In the genomic region with DNA sequence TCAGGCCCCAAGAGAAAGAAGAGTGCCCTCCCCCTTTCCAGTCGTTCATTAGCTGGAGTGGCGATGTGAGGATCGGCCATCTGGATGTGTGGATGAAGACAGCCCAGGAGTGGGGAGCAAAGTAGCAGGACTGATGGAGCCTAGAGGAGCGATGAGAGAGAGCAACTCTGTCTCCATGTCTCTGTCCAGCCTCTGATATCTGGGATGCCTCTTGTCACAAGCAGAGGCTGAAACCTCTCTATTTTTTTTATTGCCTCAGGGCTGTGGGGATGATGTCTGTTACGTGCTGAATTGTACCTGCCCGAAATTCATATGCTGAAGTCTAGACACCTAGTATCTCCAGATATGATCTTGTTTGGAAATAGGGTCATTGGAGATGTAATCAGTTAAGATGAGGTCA, we compare ENCODE assay signal across 17 cellular contexts. TPM values are rescaled to one million over a fixed set of nuclear protein-coding genes. Genes with fewer than 3 reads are reported as not detected.
DNase-seq lines count a peak whose midpoint lies in the region; ATAC-seq and TF ChIP-seq lines count a peak whose summit lies in the region.
"Had no signal": no experiment of that assay in that cellular context is flagged by ENCODE, and none has a peak within 500 bp of the region (broad histone marks: within the 10 kb centered on the region; RNA-seq: fewer than 3 reads in every experiment).

No MANE protein-coding gene starts in this region.

- H3K36me3 ChIP-seq in HEK293 (ENCODE audit: control insufficient read depth in 2 of 2, insufficient read depth in 1 of 2, low read length in 2 of 2) (no peaks in the 10 kb centered on the region), liver (ENCODE audit: control insufficient read depth in 4 of 4, insufficient read depth in 3 of 4, low read depth in 1 of 4, low read length in 3 of 4) (peaks cover 0 to 10% (median 2%) of the 10 kb centered on the region in 4 donors)
- H3K36me3 ChIP-seq: BE2C had no signal

- H3K4me3 ChIP-seq in HEK293 (ENCODE audit: low read depth, low read length) (no peak overlapping the region), liver (ENCODE audit: low read depth in 1 of 3, low read length in 3 of 3) (peak overlapping the region in 2 of 3 donors; percentile 50 to 78)
- H3K4me3 ChIP-seq: A549 had no signal

- DNase-seq in NCI-H524 treated with DMSO at 0.1 percent for 48 hours (lab: John Stamatoyannopoulos, UW) (peak; percentile 42), SIG-M5 (lab: John Stamatoyannopoulos, UW) (no peak), left lobe of liver (ENCODE audit: low spot score) (no peak)
- DNase-seq in stimulated activated naive CD8-positive, alpha-beta T cell treated with anti-CD3 and anti-CD28 coated beads, Interleukin-15, amount 100 ng/mL, for 72 hours: no peak
- DNase-seq: BE2C; CD4-positive, alpha-beta memory T cell; DMS79; EL; GOT3 had no signal

- H3K27me3 Mint-ChIP-seq in stimulated activated naive CD8-positive, alpha-beta T cell treated with anti-CD3 and anti-CD28 coated beads, Interleukin-15, amount 100 ng/mL, for 72 hours: peaks cover 54% of the 10 kb centered on the region

- CTCF ChIA-PET in HEK293 (lab: Yijun Ruan, JAX): interaction anchor here (1.3 kb wide), 1 partner anchor 36 kb away, joined by 3 read pairs; no protein-coding TSS in a partner anchor

- no peaks in the 10 kb centered on the region for H3K4me1 Mint-ChIP-seq in stimulated activated naive CD8-positive, alpha-beta T cell treated with anti-CD3 and anti-CD28 coated beads, Interleukin-15, amount 100 ng/mL, for 72 hours

- H3K9me3 Mint-ChIP-seq in stimulated activated naive CD8-positive, alpha-beta T cell treated with anti-CD3 and anti-CD28 coated beads, Interleukin-15, amount 100 ng/mL, for 72 hours: no peaks in the 10 kb centered on the region

- no peaks in the 10 kb centered on the region for H3K27me3 ChIP-seq in liver (ENCODE audit: control insufficient read depth in 4 of 4, insufficient read depth in 4 of 4, low read length in 3 of 4)
- H3K27me3 ChIP-seq: BE2C had no signal

- POLR2A ChIA-PET in HEK293 (lab: Yijun Ruan, JAX): interaction anchor here (0.8 kb wide), 1 partner anchor 209 kb away, joined by 6 read pairs; no protein-coding TSS in a partner anchor

- ATAC-seq in stimulated activated naive CD8-positive, alpha-beta T cell treated with anti-CD3 and anti-CD28 coated beads, Interleukin-15, amount 100 ng/mL, for 72 hours: no peak
- ATAC-seq in left lobe of liver: no peak
- ATAC-seq: A549, HCT116 had no signal

- H3K4me1 ChIP-seq in HEK293 (ENCODE audit: control insufficient read depth, insufficient read depth, low read length) (no peaks in the 10 kb centered on the region), liver (ENCODE audit: control insufficient read depth in 4 of 4, insufficient read depth in 4 of 4, low read length in 3 of 4) (peaks cover 4 to 49% (median 34%) of the 10 kb centered on the region in 4 donors)
- H3K4me1 ChIP-seq: A549, BE2C had no signal

- TF ChIP-seq CTCF in HEK293 (tag by site-specific recombination; IDR thresholded peaks at IDR 0.05) (no peak), liver (IDR thresholded peaks at IDR 0.05; ENCODE audit: low read depth, low read length, missing input control) (no peak)

- peak overlapping the region in 1 of 2 donors; percentile 45 for H3K9ac ChIP-seq in liver (ENCODE audit: low read depth in 1 of 2, low read length in 2 of 2)

- H3K9me3 ChIP-seq in HEK293 (ENCODE audit: control insufficient read depth, insufficient read depth, low read depth, low read length) (no peaks in the 10 kb centered on the region), liver (ENCODE audit: control insufficient read depth in 4 of 4, low read length in 3 of 4) (no peaks in the 10 kb centered on the region)
- H3K9me3 ChIP-seq: A549, BE2C had no signal

- H3K27ac Mint-ChIP-seq in stimulated activated naive CD8-positive, alpha-beta T cell treated with anti-CD3 and anti-CD28 coated beads, Interleukin-15, amount 100 ng/mL, for 72 hours: no peak overlapping the region
- H3K27ac Mint-ChIP-seq: CD4-positive, alpha-beta memory T cell; IgD-negative memory B cell had no signal

- WGBS in liver: 82% methylated on average over 6 of the region's 6 CpGs

- TF ChIP-seq RAD21 in liver (IDR thresholded peaks at IDR 0.05): no peak

- no peak overlapping the region for H3K4me3 Mint-ChIP-seq in stimulated activated naive CD8-positive, alpha-beta T cell treated with anti-CD3 and anti-CD28 coated beads, Interleukin-15, amount 100 ng/mL, for 72 hours
- H3K4me3 Mint-ChIP-seq: CD4-positive, alpha-beta memory T cell; IgD-negative memory B cell had no signal

- H3K27ac ChIP-seq in HEK293 (ENCODE audit: extremely low read depth, low read depth, low read length) (no peak overlapping the region), liver (ENCODE audit: low read depth in 1 of 2, low read length in 2 of 2) (peak overlapping the region; percentile 82 to 84)
- H3K27ac ChIP-seq: A549, C4-2B had no signal

TF ChIP-seq in HEK293, 187 proteins besides CTCF, POLR2A, EP300 and RAD21:
- TF ChIP-seq, protein P1, sequence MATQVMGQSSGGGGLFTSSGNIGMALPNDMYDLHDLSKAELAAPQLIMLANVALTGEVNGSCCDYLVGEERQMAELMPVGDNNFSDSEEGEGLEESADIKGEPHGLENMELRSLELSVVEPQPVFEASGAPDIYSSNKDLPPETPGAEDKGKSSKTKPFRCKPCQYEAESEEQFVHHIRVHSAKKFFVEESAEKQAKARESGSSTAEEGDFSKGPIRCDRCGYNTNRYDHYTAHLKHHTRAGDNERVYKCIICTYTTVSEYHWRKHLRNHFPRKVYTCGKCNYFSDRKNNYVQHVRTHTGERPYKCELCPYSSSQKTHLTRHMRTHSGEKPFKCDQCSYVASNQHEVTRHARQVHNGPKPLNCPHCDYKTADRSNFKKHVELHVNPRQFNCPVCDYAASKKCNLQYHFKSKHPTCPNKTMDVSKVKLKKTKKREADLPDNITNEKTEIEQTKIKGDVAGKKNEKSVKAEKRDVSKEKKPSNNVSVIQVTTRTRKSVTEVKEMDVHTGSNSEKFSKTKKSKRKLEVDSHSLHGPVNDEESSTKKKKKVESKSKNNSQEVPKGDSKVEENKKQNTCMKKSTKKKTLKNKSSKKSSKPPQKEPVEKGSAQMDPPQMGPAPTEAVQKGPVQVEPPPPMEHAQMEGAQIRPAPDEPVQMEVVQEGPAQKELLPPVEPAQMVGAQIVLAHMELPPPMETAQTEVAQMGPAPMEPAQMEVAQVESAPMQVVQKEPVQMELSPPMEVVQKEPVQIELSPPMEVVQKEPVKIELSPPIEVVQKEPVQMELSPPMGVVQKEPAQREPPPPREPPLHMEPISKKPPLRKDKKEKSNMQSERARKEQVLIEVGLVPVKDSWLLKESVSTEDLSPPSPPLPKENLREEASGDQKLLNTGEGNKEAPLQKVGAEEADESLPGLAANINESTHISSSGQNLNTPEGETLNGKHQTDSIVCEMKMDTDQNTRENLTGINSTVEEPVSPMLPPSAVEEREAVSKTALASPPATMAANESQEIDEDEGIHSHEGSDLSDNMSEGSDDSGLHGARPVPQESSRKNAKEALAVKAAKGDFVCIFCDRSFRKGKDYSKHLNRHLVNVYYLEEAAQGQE (tag by site-specific recombination; IDR thresholded peaks at IDR 0.05): peak; percentile 39; the same call in 1 of the 2 replicates
- no peak for TF ChIP-seq ZNF792 (tag by site-specific recombination; IDR thresholded peaks at IDR 0.05)

TF ChIP-seq in liver, 16 proteins besides CTCF, POLR2A, EP300 and RAD21 (continues in another document):
- TF ChIP-seq, protein P2, sequence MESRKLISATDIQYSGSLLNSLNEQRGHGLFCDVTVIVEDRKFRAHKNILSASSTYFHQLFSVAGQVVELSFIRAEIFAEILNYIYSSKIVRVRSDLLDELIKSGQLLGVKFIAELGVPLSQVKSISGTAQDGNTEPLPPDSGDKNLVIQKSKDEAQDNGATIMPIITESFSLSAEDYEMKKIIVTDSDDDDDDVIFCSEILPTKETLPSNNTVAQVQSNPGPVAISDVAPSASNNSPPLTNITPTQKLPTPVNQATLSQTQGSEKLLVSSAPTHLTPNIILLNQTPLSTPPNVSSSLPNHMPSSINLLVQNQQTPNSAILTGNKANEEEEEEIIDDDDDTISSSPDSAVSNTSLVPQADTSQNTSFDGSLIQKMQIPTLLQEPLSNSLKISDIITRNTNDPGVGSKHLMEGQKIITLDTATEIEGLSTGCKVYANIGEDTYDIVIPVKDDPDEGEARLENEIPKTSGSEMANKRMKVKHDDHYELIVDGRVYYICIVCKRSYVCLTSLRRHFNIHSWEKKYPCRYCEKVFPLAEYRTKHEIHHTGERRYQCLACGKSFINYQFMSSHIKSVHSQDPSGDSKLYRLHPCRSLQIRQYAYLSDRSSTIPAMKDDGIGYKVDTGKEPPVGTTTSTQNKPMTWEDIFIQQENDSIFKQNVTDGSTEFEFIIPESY (IDR thresholded peaks at IDR 0.05): no peak
- TF ChIP-seq RXRA (IDR thresholded peaks at IDR 0.05) (no peak), HNF4G (IDR thresholded peaks at IDR 0.05) (no peak), EGR1 (IDR thresholded peaks at IDR 0.05; ENCODE audit: low read depth in 2 of 2) (no peak), TAF1 (conservative IDR thresholded peaks at IDR 0.05) (no peak), SP1 (IDR thresholded peaks at IDR 0.05) (no peak), FOXA2 (IDR thresholded peaks at IDR 0.05) (no peak), YY1 (IDR thresholded peaks at IDR 0.05) (no peak)

RNA-seq across cellular contexts. Expression of a gene that starts 2.7 kb away (rescaled TPM):
- 10 to 100 TPM; 32.6 to 89.4 TPM for total RNA-seq in liver
- polyA plus RNA-seq in liver: 100 to 1,000 TPM; 145 to 283 TPM
- total RNA-seq in left lobe of liver: 127 TPM
- total RNA-seq: CD4-positive, alpha-beta memory T cell; HT-29 had no signal
- polyA plus RNA-seq: A549; AG04450; CD4-positive, alpha-beta memory T cell; IgD-negative memory B cell had no signal

RNA-seq across cellular contexts. Expression of a gene that starts 26.1 kb away (rescaled TPM):
- total RNA-seq in liver (not detected), left lobe of liver (not detected)
- polyA plus RNA-seq in liver: not detected
- total RNA-seq: CD4-positive, alpha-beta memory T cell; HT-29 had no signal
- polyA plus RNA-seq: A549; CD4-positive, alpha-beta memory T cell had no signal

RNA-seq across cellular contexts. Expression of a gene that starts 59.3 kb away (rescaled TPM):
- not detected for total RNA-seq in liver
- polyA plus RNA-seq in liver: under 1 TPM in 1 of 2 donors, not detected in 1; 0.28 TPM
- 0.35 TPM for total RNA-seq in left lobe of liver
- total RNA-seq: CD4-positive, alpha-beta memory T cell; HT-29 had no signal
- polyA plus RNA-seq: A549; AG04450; CD4-positive, alpha-beta memory T cell; IgD-negative memory B cell had no signal
